In genomic region chr2:54564439-54564838, GRCh38 we compare ENCODE assay signal across 1 cellular context.
A peak's percentile ranks its signal among the peaks of the same experiment; 100 is the strongest.
TF ChIP-seq lines count a peak whose summit lies in the region.

No MANE protein-coding gene starts in this region.

TF ChIP-seq in HepG2, 621 proteins besides CTCF, POLR2A, EP300 and RAD21 (continued from another document and continues in another):
- TF ChIP-seq ZKSCAN1 (IDR thresholded peaks at IDR 0.05; ENCODE audit: low read length) (no peak), ZNF598 (CRISPR knock-in tag; IDR thresholded peaks at IDR 0.05; ENCODE audit: borderline replicate concordance) (no peak), FLYWCH1 (CRISPR knock-in tag; IDR thresholded peaks at IDR 0.05) (no peak), ZBTB42 (CRISPR knock-in tag; IDR thresholded peaks at IDR 0.05) (no peak), ZNF136 (CRISPR knock-in tag; IDR thresholded peaks at IDR 0.05; ENCODE audit: low read depth) (no peak), REPIN1 (CRISPR knock-in tag; IDR thresholded peaks at IDR 0.05; ENCODE audit: borderline replicate concordance, low read depth) (no peak), ELK4 (CRISPR knock-in tag; IDR thresholded peaks at IDR 0.05; ENCODE audit: borderline replicate concordance) (no peak), PHF8 (CRISPR knock-in tag; IDR thresholded peaks at IDR 0.05) (no peak), IKZF5 (CRISPR knock-in tag; IDR thresholded peaks at IDR 0.05) (0 out of 2 replicates have a peak, but pooled peaks have one; percentile 12), MBD4 (IDR thresholded peaks at IDR 0.05; ENCODE audit: borderline replicate concordance, low read length) (no peak), TOPORS (CRISPR knock-in tag; IDR thresholded peaks at IDR 0.05) (no peak), FIP1L1 (IDR thresholded peaks at IDR 0.05; ENCODE audit: borderline replicate concordance, insufficient read depth, low read depth, low read length) (no peak), GABPA (IDR thresholded peaks at IDR 0.05; ENCODE audit: low read depth, low read length) (no peak), GABPA (CRISPR knock-in tag; IDR thresholded peaks at IDR 0.05; ENCODE audit: low read depth) (no peak), ZBTB43 (CRISPR knock-in tag; conservative IDR thresholded peaks at IDR 0.05) (no peak), HMGXB3 (CRISPR knock-in tag; IDR thresholded peaks at IDR 0.05; ENCODE audit: borderline replicate concordance) (no peak), ZNF713 (CRISPR knock-in tag; IDR thresholded peaks at IDR 0.05) (no peak), THAP8 (CRISPR knock-in tag; IDR thresholded peaks at IDR 0.05; ENCODE audit: borderline replicate concordance) (no peak), ZNF296 (CRISPR knock-in tag; conservative IDR thresholded peaks at IDR 0.05) (no peak), TP53 (CRISPR knock-in tag; conservative IDR thresholded peaks at IDR 0.05) (no peak), SMC3 (IDR thresholded peaks at IDR 0.05; ENCODE audit: low read length) (peak; percentile 7; the same call in 1 of the 2 replicates), HNRNPH1 (optimal IDR thresholded peaks at IDR 0.05; ENCODE audit: low read depth, low read length) (no peak), ZNF724P (CRISPR knock-in tag; IDR thresholded peaks at IDR 0.05; ENCODE audit: borderline replicate concordance) (no peak), SOX5 (CRISPR knock-in tag; IDR thresholded peaks at IDR 0.05; ENCODE audit: borderline replicate concordance) (0 out of 2 replicates have a peak, but pooled peaks have one; percentile 25), IKZF1 (IDR thresholded peaks at IDR 0.05) (no peak), PAXIP1 (CRISPR knock-in tag; conservative IDR thresholded peaks at IDR 0.05) (no peak), ZNF841 (CRISPR knock-in tag; IDR thresholded peaks at IDR 0.05; ENCODE audit: borderline replicate concordance) (no peak), ZNF580 (CRISPR knock-in tag; IDR thresholded peaks at IDR 0.05; ENCODE audit: borderline replicate concordance, low read depth) (0 out of 2 replicates have a peak, but pooled peaks have one; percentile 17), ARID4A (CRISPR knock-in tag; IDR thresholded peaks at IDR 0.05; ENCODE audit: borderline replicate concordance) (peak; percentile 32; the same call in 1 of the 2 replicates), ADNP (CRISPR knock-in tag; IDR thresholded peaks at IDR 0.05) (no peak), ZNF800 (CRISPR knock-in tag; IDR thresholded peaks at IDR 0.05) (no peak), ZNF773 (CRISPR knock-in tag; IDR thresholded peaks at IDR 0.05; ENCODE audit: borderline replicate concordance) (no peak), ZNF709 (CRISPR knock-in tag; IDR thresholded peaks at IDR 0.05) (no peak), UBTF (CRISPR knock-in tag; IDR thresholded peaks at IDR 0.05) (no peak), KMT2A (CRISPR knock-in tag; IDR thresholded peaks at IDR 0.05) (no peak), MZF1 (CRISPR knock-in tag; IDR thresholded peaks at IDR 0.05; ENCODE audit: borderline replicate concordance) (no peak), ZNF530 (CRISPR knock-in tag; IDR thresholded peaks at IDR 0.05; ENCODE audit: low read depth) (no peak), KDM5B (CRISPR knock-in tag; IDR thresholded peaks at IDR 0.05; ENCODE audit: borderline replicate concordance) (no peak), ZNF451 (CRISPR knock-in tag; IDR thresholded peaks at IDR 0.05) (no peak)
